19 cellular contexts compared by ENCODE assay signal in the genomic region with DNA sequence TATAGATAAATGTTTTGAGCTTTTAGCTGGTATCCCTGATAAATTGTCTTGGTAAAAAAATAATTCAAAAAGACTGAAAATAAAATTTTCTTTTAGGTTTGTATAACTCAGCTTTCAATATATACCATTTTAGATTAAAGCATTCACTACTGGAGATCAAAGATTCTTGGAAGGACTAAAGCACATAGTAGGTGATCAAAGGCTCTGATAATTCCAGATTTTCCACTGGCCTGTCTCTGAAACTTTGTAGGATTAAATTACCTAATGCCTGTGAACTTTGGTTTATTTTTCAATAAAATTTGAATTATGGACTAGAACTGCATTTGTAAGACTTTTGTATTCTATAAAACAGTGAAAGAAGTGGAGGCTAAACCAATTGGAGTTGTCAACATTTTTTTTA. TPM values are rescaled to one million over a fixed set of nuclear protein-coding genes. Genes with fewer than 3 reads are reported as not detected.
DNase-seq lines count a peak whose midpoint lies in the region; TF ChIP-seq lines count a peak whose summit lies in the region.
"Had no signal": no experiment of that assay in that cellular context is flagged by ENCODE, and none has a peak within 500 bp of the region (broad histone marks: within the 10 kb centered on the region; RNA-seq: fewer than 3 reads in every experiment).

No MANE protein-coding gene starts in this region.

- H3K27me3 ChIP-seq in HL-60 (ENCODE audit: insufficient read depth, poor library complexity, severe bottlenecking) (no peaks in the 10 kb centered on the region), Loucy (ENCODE audit: insufficient read depth, low read length, poor library complexity, severe bottlenecking) (no peaks in the 10 kb centered on the region)

- H3K4me3 Mint-ChIP-seq in CD14-positive monocyte, result no peak overlapping the region
- no peak overlapping the region for H3K4me3 Mint-ChIP-seq in dendritic cell treated with granulocyte-macrophage colony-stimulating factor and Interleukin-4, amounts not matched to agents 40 ng/mL and 50 ng/mL, for 4 days
- H3K4me3 Mint-ChIP-seq: CD4-positive, alpha-beta T cell; CD8-positive, alpha-beta memory T cell had no signal

- H2AFZ ChIP-seq in Loucy (ENCODE audit: low read length), result no peak overlapping the region
- H2AFZ ChIP-seq: GM23248 had no signal

- intact Hi-C loops in CD14-positive monocyte (cut with micrococcal nuclease), result no loop called here
- intact Hi-C loops in dendritic cell treated with granulocyte-macrophage colony-stimulating factor and Interleukin-4, amounts not matched to agents 40 ng/mL and 50 ng/mL, for 4 days (cut with micrococcal nuclease), result loop anchor here (10.0 kb wide), 2 partner anchors 648 to 788 kb away; partner anchors contain the start of gene RGS2

- TF ChIP-seq CTCF in CD14-positive monocyte (IDR thresholded peaks at IDR 0.05) (no peak), HL-60 (IDR thresholded peaks at IDR 0.05; ENCODE audit: insufficient read depth, low read length) (no peak), Loucy (conservative IDR thresholded peaks at IDR 0.05; ENCODE audit: low read length) (no peak)

- H3K4me1 ChIP-seq in Loucy (ENCODE audit: insufficient read depth, low read length, poor library complexity, severe bottlenecking), result peaks cover 56% of the 10 kb centered on the region

- peaks cover 4 to 13% of the 10 kb centered on the region in 2 donors for H3K36me3 Mint-ChIP-seq in CD14-positive monocyte
- H3K36me3 Mint-ChIP-seq in dendritic cell treated with granulocyte-macrophage colony-stimulating factor and Interleukin-4, amounts not matched to agents 40 ng/mL and 50 ng/mL, for 4 days (ENCODE audit: low read depth), result peaks cover 9% of the 10 kb centered on the region
- H3K36me3 Mint-ChIP-seq: CD8-positive, alpha-beta memory T cell had no signal

- H3K9me3 ChIP-seq in Loucy (ENCODE audit: insufficient read depth, low read depth, low read length), result no peaks in the 10 kb centered on the region

- H3K27ac ChIP-seq in HL-60 (replicated peaks), result peak overlapping the region; percentile 94
- H3K27ac ChIP-seq: C4-2B, GM23248 had no signal

- H3K4me3 ChIP-seq in HL-60 (replicated peaks; ENCODE audit: insufficient read depth, low read length) (no peak overlapping the region), Loucy (ENCODE audit: low read length, poor library complexity, severe bottlenecking) (no peak overlapping the region)
- H3K4me3 ChIP-seq: GM12878, GM23248 had no signal

- DNase-seq in CD14-positive monocyte (ENCODE audit: low spot score) (no peak), HL-60 (ENCODE audit: low read depth in 1 of 2, low spot score in 1 of 2) (no peak), islet precursor cell (no peak), NCI-H226 (no peak), DMS 273 (lab: John Stamatoyannopoulos, UW; ENCODE audit: unreplicated experiment) (no peak)
- DNase-seq in stimulated activated naive CD4-positive, alpha-beta T cell (lab: John Stamatoyannopoulos, UW), result no peak
- DNase-seq: CD4-positive, alpha-beta T cell; CD8-positive, alpha-beta memory T cell; DMS53; DMS79 treated with DMSO at 0.1 percent for 48 hours; GM23248; H7; HCEC 1CT had no signal

- H3F3A ChIP-seq in Loucy (ENCODE audit: low read depth), result peaks cover 7% of the 10 kb centered on the region; the same call in 1 of the 2 replicates

- H3K4me2 ChIP-seq in Loucy (ENCODE audit: low read depth, low read length, poor library complexity, severe bottlenecking), result peak overlapping the region; percentile 82

- peaks cover 0 to 4% (median 0%) of the 10 kb centered on the region in 7 donors for H3K9me3 Mint-ChIP-seq in CD14-positive monocyte
- no peaks in the 10 kb centered on the region for H3K9me3 Mint-ChIP-seq in dendritic cell treated with granulocyte-macrophage colony-stimulating factor and Interleukin-4, amounts not matched to agents 40 ng/mL and 50 ng/mL, for 4 days
- H3K9me3 Mint-ChIP-seq: CD4-positive, alpha-beta T cell had no signal

- H3K27ac Mint-ChIP-seq in CD14-positive monocyte, result peak overlapping the region; percentile 21 to 98 (median 93)
- H3K27ac Mint-ChIP-seq in dendritic cell treated with granulocyte-macrophage colony-stimulating factor and Interleukin-4, amounts not matched to agents 40 ng/mL and 50 ng/mL, for 4 days, result peak overlapping the region; percentile 97
- H3K27ac Mint-ChIP-seq: CD4-positive, alpha-beta T cell; CD8-positive, alpha-beta memory T cell had no signal

- H3K9ac ChIP-seq in Loucy (ENCODE audit: low read depth, low read length, poor library complexity, severe bottlenecking), result peak overlapping the region; percentile 90
- H3K9ac ChIP-seq: GM23248 had no signal

- no peaks in the 10 kb centered on the region for H3K9me2 ChIP-seq in Loucy (replicated peaks; ENCODE audit: low read depth, low read length)

- H3K79me2 ChIP-seq in Loucy (ENCODE audit: insufficient read depth, low read length), result peaks cover 24% of the 10 kb centered on the region

- H3K4me1 Mint-ChIP-seq in CD14-positive monocyte, result peaks cover 36% of the 10 kb centered on the region
- peaks cover 24% of the 10 kb centered on the region for H3K4me1 Mint-ChIP-seq in dendritic cell treated with granulocyte-macrophage colony-stimulating factor and Interleukin-4, amounts not matched to agents 40 ng/mL and 50 ng/mL, for 4 days (ENCODE audit: low read depth)
- H3K4me1 Mint-ChIP-seq: CD8-positive, alpha-beta memory T cell had no signal

- H3K27me3 Mint-ChIP-seq in CD14-positive monocyte (ENCODE audit: low read depth in 3 of 3), result no peaks in the 10 kb centered on the region
- H3K27me3 Mint-ChIP-seq in dendritic cell treated with granulocyte-macrophage colony-stimulating factor and Interleukin-4, amounts not matched to agents 40 ng/mL and 50 ng/mL, for 4 days, result no peaks in the 10 kb centered on the region
- H3K27me3 Mint-ChIP-seq: CD4-positive, alpha-beta T cell; CD8-positive, alpha-beta memory T cell had no signal

- no peaks in the 10 kb centered on the region for H3K36me3 ChIP-seq in Loucy (ENCODE audit: insufficient read depth, low read length)

- H4K20me1 ChIP-seq in Loucy (ENCODE audit: insufficient read depth, low read length, poor library complexity, severe bottlenecking), result no peaks in the 10 kb centered on the region

RNA-seq across cellular contexts. Expression of gene RGS18, which starts 1.2 kb away (rescaled TPM):
- polyA plus RNA-seq in CD14-positive monocyte, result 10 to 100 TPM; 43.7 to 57.0 TPM
- polyA plus RNA-seq: BJ, GM12878, GM23248, H1 had no signal
